ENCODE assay signal across 20 cellular contexts in genomic region chr2:53631313-53632125, GRCh38.
DNase-seq lines count a peak whose midpoint lies in the region; ATAC-seq and TF ChIP-seq lines count a peak whose summit lies in the region.
"Had no signal": no experiment of that assay in that cellular context is flagged by ENCODE, and none has a peak within 500 bp of the region (broad histone marks: within the 10 kb centered on the region; RNA-seq: fewer than 3 reads in every experiment).

No MANE protein-coding gene starts in this region.

- intact Hi-C loops in left colon (cut with DNase I, micrococcal nuclease) (no loop called here), spleen (cut with DNase I; ENCODE audit: low total_unique reads) (no loop called here)

- H3K9me3 ChIP-seq in spleen: no peaks in the 10 kb centered on the region
- H3K9me3 ChIP-seq: adrenal gland, sigmoid colon, uterus had no signal

- DNase-seq in GM12865 (ENCODE audit: low read depth) (peak; percentile 16), NCI-H69 (lab: John Stamatoyannopoulos, UW) (peak; percentile 100), left colon (no peak), spleen (no peak), NCI-H526 treated with DMSO at 0.1 percent for 48 hours (lab: John Stamatoyannopoulos, UW) (no peak), HUDEP-2 (lab: John Stamatoyannopoulos, UW; ENCODE audit: unreplicated experiment in 76 of 76) (no peak)
- DNase-seq: activated CD4-positive, alpha-beta T cell treated with anti-CD3 and anti-CD28 coated beads, Interleukin-2, amount 50 U/mL, for 48 hours; adrenal gland; Calu3; kidney glomerular epithelial cell; mesendoderm; natural killer cell; NCI-H2171; NK-92 treated with Interleukin-12 subunit alpha and Interleukin-12 subunit beta, amount 100 ng/mL, for 24 hours; RPMI8226; sigmoid colon; uterus had no signal

- ATAC-seq in GM21529 (IDR thresholded peaks at IDR 0.05; ENCODE audit: unreplicated experiment) (peak; percentile 55), left colon (peak; percentile 95)
- ATAC-seq: natural killer cell had no signal

- H3K36me3 ChIP-seq in spleen: no peaks in the 10 kb centered on the region
- H3K36me3 ChIP-seq: adrenal gland, sigmoid colon, uterus had no signal

- TF ChIP-seq POLR2A in spleen (IDR thresholded peaks at IDR 0.05): no peak

- H3K4me1 ChIP-seq in spleen: no peaks in the 10 kb centered on the region
- H3K4me1 ChIP-seq: adrenal gland, parathyroid adenoma, uterus had no signal

- no peaks in the 10 kb centered on the region for H3K27me3 ChIP-seq in spleen (replicated peaks in 1 of 7)
- H3K27me3 ChIP-seq: adrenal gland, sigmoid colon, uterus had no signal

- TF ChIP-seq CTCF in GM12865 (IDR thresholded peaks at IDR 0.05; ENCODE audit: insufficient read depth, low read depth, low read length, missing control alignments): no peak
- TF ChIP-seq CTCF in spleen (IDR thresholded peaks at IDR 0.05 in 8 of 11, conservative IDR thresholded peaks at IDR 0.05 in 3 of 11): no peak

- 80 to 90% (median 86%) methylated on average over 3 of the region's 3 CpGs for WGBS in spleen, 5 donors

- no peak overlapping the region for H3K4me3 ChIP-seq in GM12865 (ENCODE audit: low read depth, low read length)
- no peak overlapping the region for H3K4me3 ChIP-seq in spleen
- H3K4me3 ChIP-seq: adrenal gland, sigmoid colon, uterus had no signal

- no peak overlapping the region for H3K27ac ChIP-seq in spleen
- H3K27ac ChIP-seq: adrenal gland, epithelial cell of prostate, parathyroid adenoma, sigmoid colon, uterus had no signal

Comparison
In these comparisons a context has a peak if more than half of its experiments do, and no peak if none do; other contexts are left out.
1. DNase-seq: peak in GM12865 (single experiment) and NCI-H69 (single experiment); none in left colon (0 of 2), spleen (single experiment), NCI-H526 treated with DMSO at 0.1 percent for 48 hours (single experiment) and HUDEP-2 (0 of 76).